11 cellular contexts compared by ENCODE assay signal in the genomic region with DNA sequence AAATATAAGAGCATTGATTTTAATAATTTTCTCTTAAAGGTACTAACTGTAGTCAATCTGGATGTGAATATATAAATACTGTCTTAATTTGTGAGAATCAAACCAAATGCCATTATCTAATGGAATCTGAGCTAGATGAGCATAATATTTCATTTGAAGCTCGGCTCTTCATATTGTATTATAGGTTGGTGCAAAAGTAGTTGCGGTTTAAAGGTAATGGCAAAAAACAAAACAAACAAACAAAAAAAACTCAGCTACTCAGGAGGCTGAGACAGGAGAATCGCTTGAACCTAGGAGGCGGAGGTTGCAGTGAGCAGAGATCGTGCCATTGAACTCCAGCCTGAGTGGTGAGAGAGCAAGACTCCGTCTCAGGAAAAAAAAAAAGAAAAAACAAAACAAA.
"Had no signal": no experiment of that assay in that cellular context is flagged by ENCODE, and none has a peak within 500 bp of the region (broad histone marks: within the 10 kb centered on the region; RNA-seq: fewer than 3 reads in every experiment).

No MANE protein-coding gene starts in this region.

- H3K4me3 ChIP-seq: MG63, PC-9, SJCRH30, SK-N-MC had no signal

- H3K9me3 ChIP-seq: MG63, SJCRH30 had no signal

- DNase-seq: NCI-H2081 treated with DMSO at 0.1 percent for 48 hours, NCI-H2107, NCI-H2171, SIG-M5 had no signal

- H3K36me3 ChIP-seq: MG63, SJCRH30 had no signal

- ATAC-seq: Right ventricle myocardium inferior, T-cell had no signal

- H3K4me2 ChIP-seq: PC-9 had no signal

- H2AFZ ChIP-seq: PC-9 had no signal

- H3K27ac ChIP-seq: PC-9, RWPE1, SJCRH30, SK-N-MC had no signal

- H3K27me3 ChIP-seq: SJCRH30 had no signal
